In the genomic region with DNA sequence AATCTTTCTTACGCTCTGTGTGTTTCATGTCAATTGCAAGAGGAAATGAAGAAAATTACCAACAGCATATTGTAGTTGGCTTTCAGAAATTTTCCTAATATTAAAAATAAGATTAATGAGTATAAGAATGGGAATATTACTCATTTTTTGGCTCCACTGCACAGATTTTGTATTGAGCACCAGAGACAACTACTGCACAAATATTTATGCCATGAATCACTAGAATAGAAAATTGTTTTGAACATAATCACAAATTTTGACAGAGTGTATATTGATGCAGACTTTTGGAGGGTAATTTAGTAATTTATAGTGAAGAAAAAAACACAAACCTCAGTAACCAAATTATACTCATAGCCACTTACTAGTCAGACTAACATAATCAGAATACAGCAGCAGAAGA, we compare ENCODE assay signal across 30 cellular contexts.
"Had no signal": no experiment of that assay in that cellular context is flagged by ENCODE, and none has a peak within 500 bp of the region (broad histone marks: within the 10 kb centered on the region; RNA-seq: fewer than 3 reads in every experiment).

No MANE protein-coding gene starts in this region.

- H3K4me1 Mint-ChIP-seq: activated B cell treated with CpG ODN at 0.5 μM for 24 hours; activated CD4-positive, alpha-beta T cell treated with anti-CD3 and anti-CD28 coated beads for 36 hours; activated naive CD8-positive, alpha-beta T cell treated with anti-CD3 and anti-CD28 coated beads, Interleukin-2, amount 10 ng/mL, durations not matched to agents 7 days and 5 days; naive B cell; neural crest cell; stimulated activated naive B cell treated with anti-CD40 and anti-IgM and Interleukin-4, amounts not matched to agents 10 μg/mL and 1 μg/mL and 100 μg/mL, for 72 hours had no signal

- DNase-seq: activated B cell treated with CpG ODN at 0.5 μM for 24 hours; activated CD4-positive, alpha-beta T cell treated with anti-CD3 and anti-CD28 coated beads for 36 hours; activated CD4-positive, alpha-beta T cell treated with anti-CD3 and anti-CD28 coated beads, Interleukin-2, amount 50 U/mL, for 4 hours; activated CD8-positive, alpha-beta memory T cell treated with anti-CD3 and anti-CD28 coated beads for 24 hours; activated CD8-positive, alpha-beta memory T cell treated with anti-CD3 and anti-CD28 coated beads, Interleukin-2, amount 50 U/mL, for 4 hours; activated naive CD4-positive, alpha-beta T cell treated with Interleukin-2 at 50 U/mL for 16 hours; activated naive CD8-positive, alpha-beta T cell treated with anti-CD3 and anti-CD28 coated beads, Interleukin-2, amount 10 ng/mL, durations not matched to agents 7 days and 5 days; activated T-cell treated with anti-CD3 and anti-CD28 coated beads, Interleukin-2, amount 50 U/mL, for 24 hours; amygdala; effector memory CD4-positive, alpha-beta T cell; heart right ventricle; kidney; lower lobe of right lung; mesendoderm; mucosa of descending colon; naive B cell; occipital lobe; stimulated activated CD4-positive, alpha-beta T cell treated with anti-CD3 and anti-CD28 coated beads, Interleukin-2, amount 100 ng/mL, for 48 hours; stimulated activated CD8-positive, alpha-beta memory T cell treated with anti-CD3 and anti-CD28 coated beads, Interleukin-4, amount 100 ng/mL, for 48 hours; stimulated activated naive B cell treated with anti-CD40 and anti-IgM and Interleukin-4, amounts not matched to agents 10 μg/mL and 1 μg/mL and 100 μg/mL, for 72 hours had no signal

- FAIRE-seq: endothelial cell of umbilical vein, kidney had no signal

- H3K27ac Mint-ChIP-seq: activated B cell treated with CpG ODN at 0.5 μM for 24 hours; activated CD4-positive, alpha-beta T cell treated with anti-CD3 and anti-CD28 coated beads for 36 hours; activated naive CD8-positive, alpha-beta T cell treated with anti-CD3 and anti-CD28 coated beads, Interleukin-2, amount 10 ng/mL, durations not matched to agents 7 days and 5 days; activated T-cell treated with anti-CD3 and anti-CD28 coated beads, Interleukin-2, amount 50 U/mL, for 24 hours; dendritic cell treated with granulocyte-macrophage colony-stimulating factor and Interleukin-4, amounts not matched to agents 40 ng/mL and 50 ng/mL, for 4 days; naive B cell; stimulated activated naive B cell treated with anti-CD40 and anti-IgM and Interleukin-4, amounts not matched to agents 10 μg/mL and 1 μg/mL and 100 μg/mL, for 72 hours; T-helper 1 cell treated with Interleukin-12 subunit alpha and Interleukin-12 subunit beta and Interleukin-4 antibody, amounts not matched to agents 30 μg/mL and 1 μg/mL, for 36 hours; type B pancreatic cell had no signal

- H3K36me3 Mint-ChIP-seq: activated naive CD8-positive, alpha-beta T cell treated with anti-CD3 and anti-CD28 coated beads, Interleukin-2, amount 10 ng/mL, durations not matched to agents 7 days and 5 days; naive B cell; stimulated activated naive B cell treated with anti-CD40 and anti-IgM and Interleukin-4, amounts not matched to agents 10 μg/mL and 1 μg/mL and 100 μg/mL, for 72 hours; type B pancreatic cell had no signal

- H3K4me3 ChIP-seq: cardiac muscle cell, heart right ventricle, lower lobe of right lung, mucosa of descending colon, prostate gland, thoracic aorta had no signal

- H3K27me3 Mint-ChIP-seq: activated B cell treated with CpG ODN at 0.5 μM for 24 hours; dendritic cell treated with granulocyte-macrophage colony-stimulating factor and Interleukin-4, amounts not matched to agents 40 ng/mL and 50 ng/mL, for 4 days; naive B cell; stimulated activated naive B cell treated with anti-CD40 and anti-IgM and Interleukin-4, amounts not matched to agents 10 μg/mL and 1 μg/mL and 100 μg/mL, for 72 hours; type B pancreatic cell had no signal

- ATAC-seq: activated CD4-positive, alpha-beta T cell treated with anti-CD3 and anti-CD28 coated beads for 36 hours; esophagus mucosa; heart right ventricle; left lobe of liver; lower lobe of right lung; mucosa of descending colon; stimulated activated naive B cell treated with anti-CD40 and anti-IgM and Interleukin-4, amounts not matched to agents 10 μg/mL and 1 μg/mL and 100 μg/mL, for 72 hours had no signal

- H3K4me3 Mint-ChIP-seq: activated B cell treated with CpG ODN at 0.5 μM for 24 hours; activated CD4-positive, alpha-beta T cell treated with anti-CD3 and anti-CD28 coated beads for 36 hours; activated naive CD8-positive, alpha-beta T cell treated with anti-CD3 and anti-CD28 coated beads, Interleukin-2, amount 10 ng/mL, durations not matched to agents 7 days and 5 days; activated T-cell treated with anti-CD3 and anti-CD28 coated beads, Interleukin-2, amount 50 U/mL, for 24 hours; dendritic cell treated with granulocyte-macrophage colony-stimulating factor and Interleukin-4, amounts not matched to agents 40 ng/mL and 50 ng/mL, for 4 days; naive B cell; neural crest cell; stimulated activated naive B cell treated with anti-CD40 and anti-IgM and Interleukin-4, amounts not matched to agents 10 μg/mL and 1 μg/mL and 100 μg/mL, for 72 hours; T-helper 1 cell treated with Interleukin-12 subunit alpha and Interleukin-12 subunit beta and Interleukin-4 antibody, amounts not matched to agents 30 μg/mL and 1 μg/mL, for 36 hours; type B pancreatic cell had no signal

- H3K9me3 Mint-ChIP-seq: activated B cell treated with CpG ODN at 0.5 μM for 24 hours; activated naive CD8-positive, alpha-beta T cell treated with anti-CD3 and anti-CD28 coated beads, Interleukin-2, amount 10 ng/mL, durations not matched to agents 7 days and 5 days; activated T-cell treated with anti-CD3 and anti-CD28 coated beads, Interleukin-2, amount 50 U/mL, for 24 hours; dendritic cell treated with granulocyte-macrophage colony-stimulating factor and Interleukin-4, amounts not matched to agents 40 ng/mL and 50 ng/mL, for 4 days; neural crest cell; stimulated activated naive B cell treated with anti-CD40 and anti-IgM and Interleukin-4, amounts not matched to agents 10 μg/mL and 1 μg/mL and 100 μg/mL, for 72 hours; T-helper 1 cell treated with Interleukin-12 subunit alpha and Interleukin-12 subunit beta and Interleukin-4 antibody, amounts not matched to agents 30 μg/mL and 1 μg/mL, for 36 hours; type B pancreatic cell had no signal
